In genomic region chr16:87416826-87417471, GRCh38 we compare ENCODE assay signal across 8 cellular contexts. TPM values are rescaled to one million over a fixed set of nuclear protein-coding genes. Genes with fewer than 3 reads are reported as not detected.
DNase-seq lines count a peak whose midpoint lies in the region; ATAC-seq and TF ChIP-seq lines count a peak whose summit lies in the region.
"Had no signal": no experiment of that assay in that cellular context is flagged by ENCODE, and none has a peak within 500 bp of the region (broad histone marks: within the 10 kb centered on the region; RNA-seq: fewer than 3 reads in every experiment).

No MANE protein-coding gene starts in this region.

- H3K36me3 ChIP-seq in breast epithelium (peaks cover 9% of the 10 kb centered on the region), lung (ENCODE audit: control insufficient read depth in 2 of 2, insufficient read depth in 2 of 2, low read length in 2 of 2) (peaks cover 6 to 60% of the 10 kb centered on the region in 2 donors)

- H3K4me3 ChIP-seq in breast epithelium (no peak overlapping the region), lung (no peak overlapping the region)
- H3K4me3 ChIP-seq: SK-N-MC had no signal

- H3K27me3 ChIP-seq in breast epithelium (no peaks in the 10 kb centered on the region), lung (ENCODE audit: control insufficient read depth, insufficient read depth) (no peaks in the 10 kb centered on the region)

- ATAC-seq in lung (ENCODE audit: insufficient read depth, low FRiP score) (no peak), HG03139 (IDR thresholded peaks at IDR 0.05; ENCODE audit: unreplicated experiment) (no peak)

- no peak overlapping the region for H3K27ac ChIP-seq in breast epithelium
- H3K27ac ChIP-seq in lung (ENCODE audit: low read depth in 1 of 2, low read length in 1 of 2), result no peak overlapping the region
- H3K27ac ChIP-seq: SK-N-MC had no signal

- intact Hi-C loops in breast epithelium (cut with DNase I; ENCODE audit: low total_unique reads), result no loop called here

- TF ChIP-seq CTCF in breast epithelium (IDR thresholded peaks at IDR 0.05), result peak in 2 of 3 donors; percentile 38 to 65
- TF ChIP-seq CTCF in lung (IDR thresholded peaks at IDR 0.05; ENCODE audit: control extremely low read depth, extremely low read depth), result peak; percentile 13

- peak; percentile 67 for DNase-seq in GM03348 (ENCODE audit: low spot score)
- peak; percentile 53 for DNase-seq in NAMALWA (ENCODE audit: low spot score)
- DNase-seq in breast epithelium (ENCODE audit: low spot score in 2 of 2), result no peak
- DNase-seq in lung (ENCODE audit: low spot score), result no peak
- no peak for DNase-seq in NCI-H1436 (lab: John Stamatoyannopoulos, UW)
- no peak for DNase-seq in iPS-NIHi7 (ENCODE audit: extremely low spot score)

- no peak for TF ChIP-seq POLR2A in breast epithelium (IDR thresholded peaks at IDR 0.05)

- H3K9me3 ChIP-seq in breast epithelium (no peaks in the 10 kb centered on the region), lung (ENCODE audit: control insufficient read depth in 2 of 2, insufficient read depth in 1 of 2, low read length in 1 of 2) (no peaks in the 10 kb centered on the region)

- 82 to 87% methylated on average over 21 of the region's 21 CpGs for WGBS in lung, 2 donors

- H3K4me1 ChIP-seq in breast epithelium, result no peaks in the 10 kb centered on the region
- no peaks in the 10 kb centered on the region for H3K4me1 ChIP-seq in lung (ENCODE audit: control insufficient read depth in 2 of 2, insufficient read depth in 2 of 2, low read length in 2 of 2)

RNA-seq across cellular contexts. Expression of gene MAP1LC3B, which starts 24.8 kb away (rescaled TPM):
- 10 to 100 TPM; 58.0 to 72.3 (median 69.1) TPM for total RNA-seq in breast epithelium
- total RNA-seq in lung, result 10 to 100 TPM; 43.3 to 45.7 TPM
- polyA plus RNA-seq in lung, result 10 to 100 TPM; 49.8 to 62.2 TPM

RNA-seq across cellular contexts. Expression of gene FBXO31, which starts 33.4 kb away (rescaled TPM):
- total RNA-seq in breast epithelium (10 to 100 TPM; 43.0 to 74.7 (median 67.4) TPM), lung (10 to 100 TPM; 33.6 to 35.1 TPM)
- polyA plus RNA-seq in lung, result 10 to 100 TPM; 10.1 to 12.8 TPM

Comparison
In these comparisons a context has a peak if more than half of its experiments do, and no peak if none do; other contexts are left out.
1. DNase-seq: peak in GM03348 (single experiment) and NAMALWA (single experiment); none in breast epithelium (0 of 2), lung (single experiment), NCI-H1436 (single experiment) and iPS-NIHi7 (single experiment).